1 cellular context compared by ENCODE assay signal in the genomic region with DNA sequence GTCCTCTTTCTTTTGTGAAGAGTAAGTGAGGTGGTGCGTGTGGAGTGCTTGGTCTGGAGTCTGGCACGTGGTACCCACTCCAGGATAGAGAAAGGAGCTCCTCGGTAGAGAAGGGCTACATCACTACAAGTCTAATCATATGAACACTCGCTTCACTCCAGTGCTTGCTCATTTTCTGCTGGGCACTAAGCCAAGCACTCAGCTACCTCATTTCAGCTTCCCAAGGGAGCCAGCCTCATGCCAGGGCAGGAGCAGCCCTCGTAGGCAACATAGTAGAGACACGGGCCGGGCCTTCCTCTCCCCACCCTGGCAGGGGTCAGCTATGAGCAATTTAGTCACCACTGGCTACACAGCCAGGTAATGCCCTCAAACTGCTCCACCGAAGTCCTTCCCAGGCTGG.
TF ChIP-seq lines count a peak whose summit lies in the region.

No MANE protein-coding gene starts in this region.

TF ChIP-seq in SK-N-SH, 30 proteins besides CTCF, POLR2A, EP300 and RAD21 (continued from another document):
- TF ChIP-seq, protein P1, sequence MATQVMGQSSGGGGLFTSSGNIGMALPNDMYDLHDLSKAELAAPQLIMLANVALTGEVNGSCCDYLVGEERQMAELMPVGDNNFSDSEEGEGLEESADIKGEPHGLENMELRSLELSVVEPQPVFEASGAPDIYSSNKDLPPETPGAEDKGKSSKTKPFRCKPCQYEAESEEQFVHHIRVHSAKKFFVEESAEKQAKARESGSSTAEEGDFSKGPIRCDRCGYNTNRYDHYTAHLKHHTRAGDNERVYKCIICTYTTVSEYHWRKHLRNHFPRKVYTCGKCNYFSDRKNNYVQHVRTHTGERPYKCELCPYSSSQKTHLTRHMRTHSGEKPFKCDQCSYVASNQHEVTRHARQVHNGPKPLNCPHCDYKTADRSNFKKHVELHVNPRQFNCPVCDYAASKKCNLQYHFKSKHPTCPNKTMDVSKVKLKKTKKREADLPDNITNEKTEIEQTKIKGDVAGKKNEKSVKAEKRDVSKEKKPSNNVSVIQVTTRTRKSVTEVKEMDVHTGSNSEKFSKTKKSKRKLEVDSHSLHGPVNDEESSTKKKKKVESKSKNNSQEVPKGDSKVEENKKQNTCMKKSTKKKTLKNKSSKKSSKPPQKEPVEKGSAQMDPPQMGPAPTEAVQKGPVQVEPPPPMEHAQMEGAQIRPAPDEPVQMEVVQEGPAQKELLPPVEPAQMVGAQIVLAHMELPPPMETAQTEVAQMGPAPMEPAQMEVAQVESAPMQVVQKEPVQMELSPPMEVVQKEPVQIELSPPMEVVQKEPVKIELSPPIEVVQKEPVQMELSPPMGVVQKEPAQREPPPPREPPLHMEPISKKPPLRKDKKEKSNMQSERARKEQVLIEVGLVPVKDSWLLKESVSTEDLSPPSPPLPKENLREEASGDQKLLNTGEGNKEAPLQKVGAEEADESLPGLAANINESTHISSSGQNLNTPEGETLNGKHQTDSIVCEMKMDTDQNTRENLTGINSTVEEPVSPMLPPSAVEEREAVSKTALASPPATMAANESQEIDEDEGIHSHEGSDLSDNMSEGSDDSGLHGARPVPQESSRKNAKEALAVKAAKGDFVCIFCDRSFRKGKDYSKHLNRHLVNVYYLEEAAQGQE (IDR thresholded peaks at IDR 0.05; ENCODE audit: low read depth, low read length), result no peak
- TF ChIP-seq, protein P2, sequence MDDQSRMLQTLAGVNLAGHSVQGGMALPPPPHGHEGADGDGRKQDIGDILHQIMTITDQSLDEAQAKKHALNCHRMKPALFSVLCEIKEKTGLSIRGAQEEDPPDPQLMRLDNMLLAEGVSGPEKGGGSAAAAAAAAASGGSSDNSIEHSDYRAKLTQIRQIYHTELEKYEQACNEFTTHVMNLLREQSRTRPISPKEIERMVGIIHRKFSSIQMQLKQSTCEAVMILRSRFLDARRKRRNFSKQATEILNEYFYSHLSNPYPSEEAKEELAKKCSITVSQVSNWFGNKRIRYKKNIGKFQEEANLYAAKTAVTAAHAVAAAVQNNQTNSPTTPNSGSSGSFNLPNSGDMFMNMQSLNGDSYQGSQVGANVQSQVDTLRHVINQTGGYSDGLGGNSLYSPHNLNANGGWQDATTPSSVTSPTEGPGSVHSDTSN (IDR thresholded peaks at IDR 0.05), result no peak
- TF ChIP-seq GATA2 (CRISPR knock-in tag; IDR thresholded peaks at IDR 0.05) (no peak), JUND (IDR thresholded peaks at IDR 0.05) (no peak), TCF12 (IDR thresholded peaks at IDR 0.05) (no peak), MXI1 (IDR thresholded peaks at IDR 0.05; ENCODE audit: low read depth, low read length) (no peak), RCOR1 (IDR thresholded peaks at IDR 0.05; ENCODE audit: low read length) (no peak), GABPA (IDR thresholded peaks at IDR 0.05; ENCODE audit: low read depth) (no peak), FOXM1 (IDR thresholded peaks at IDR 0.05; ENCODE audit: low read depth) (no peak), TEAD4 (IDR thresholded peaks at IDR 0.05; ENCODE audit: borderline replicate concordance, insufficient read depth) (no peak), ELF1 (IDR thresholded peaks at IDR 0.05) (no peak), NFIC (IDR thresholded peaks at IDR 0.05; ENCODE audit: borderline replicate concordance) (no peak)
- TF ChIP-seq, protein P3, sequence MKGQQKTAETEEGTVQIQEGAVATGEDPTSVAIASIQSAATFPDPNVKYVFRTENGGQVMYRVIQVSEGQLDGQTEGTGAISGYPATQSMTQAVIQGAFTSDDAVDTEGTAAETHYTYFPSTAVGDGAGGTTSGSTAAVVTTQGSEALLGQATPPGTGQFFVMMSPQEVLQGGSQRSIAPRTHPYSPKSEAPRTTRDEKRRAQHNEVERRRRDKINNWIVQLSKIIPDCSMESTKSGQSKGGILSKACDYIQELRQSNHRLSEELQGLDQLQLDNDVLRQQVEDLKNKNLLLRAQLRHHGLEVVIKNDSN (IDR thresholded peaks at IDR 0.05; ENCODE audit: borderline replicate concordance, low read depth), result no peak
- TF ChIP-seq, protein P4, sequence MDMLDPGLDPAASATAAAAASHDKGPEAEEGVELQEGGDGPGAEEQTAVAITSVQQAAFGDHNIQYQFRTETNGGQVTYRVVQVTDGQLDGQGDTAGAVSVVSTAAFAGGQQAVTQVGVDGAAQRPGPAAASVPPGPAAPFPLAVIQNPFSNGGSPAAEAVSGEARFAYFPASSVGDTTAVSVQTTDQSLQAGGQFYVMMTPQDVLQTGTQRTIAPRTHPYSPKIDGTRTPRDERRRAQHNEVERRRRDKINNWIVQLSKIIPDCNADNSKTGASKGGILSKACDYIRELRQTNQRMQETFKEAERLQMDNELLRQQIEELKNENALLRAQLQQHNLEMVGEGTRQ (IDR thresholded peaks at IDR 0.05; ENCODE audit: borderline replicate concordance, low read depth, low read length), result no peak
- TF ChIP-seq, protein P5, sequence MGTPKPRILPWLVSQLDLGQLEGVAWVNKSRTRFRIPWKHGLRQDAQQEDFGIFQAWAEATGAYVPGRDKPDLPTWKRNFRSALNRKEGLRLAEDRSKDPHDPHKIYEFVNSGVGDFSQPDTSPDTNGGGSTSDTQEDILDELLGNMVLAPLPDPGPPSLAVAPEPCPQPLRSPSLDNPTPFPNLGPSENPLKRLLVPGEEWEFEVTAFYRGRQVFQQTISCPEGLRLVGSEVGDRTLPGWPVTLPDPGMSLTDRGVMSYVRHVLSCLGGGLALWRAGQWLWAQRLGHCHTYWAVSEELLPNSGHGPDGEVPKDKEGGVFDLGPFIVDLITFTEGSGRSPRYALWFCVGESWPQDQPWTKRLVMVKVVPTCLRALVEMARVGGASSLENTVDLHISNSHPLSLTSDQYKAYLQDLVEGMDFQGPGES (IDR thresholded peaks at IDR 0.05; ENCODE audit: low read depth, low read length), result no peak
TF ChIP-seq in SK-N-SH: peak in this region for 0.
